17 cellular contexts compared by ENCODE assay signal in genomic region chr22:31508536-31508935, GRCh38.
"Had no signal": no experiment of that assay in that cellular context is flagged by ENCODE, and none has a peak within 500 bp of the region (broad histone marks: within the 10 kb centered on the region; RNA-seq: fewer than 3 reads in every experiment).

No MANE protein-coding gene starts in this region.

- H3K4me3 Mint-ChIP-seq: stimulated activated memory B cell treated with anti-CD40 and anti-IgM and Interleukin-4, amounts not matched to agents 10 μg/mL and 1 μg/mL and 100 μg/mL, for 72 hours had no signal

- FAIRE-seq: keratinocyte, urothelium cell line had no signal

- H3K27me3 Mint-ChIP-seq: stimulated activated memory B cell treated with anti-CD40 and anti-IgM and Interleukin-4, amounts not matched to agents 10 μg/mL and 1 μg/mL and 100 μg/mL, for 72 hours had no signal

- H3K36me3 ChIP-seq: colonic mucosa had no signal

- H3K4me3 ChIP-seq: colonic mucosa, SJSA1, tibial artery had no signal

- H3K27ac Mint-ChIP-seq: stimulated activated memory B cell treated with anti-CD40 and anti-IgM and Interleukin-4, amounts not matched to agents 10 μg/mL and 1 μg/mL and 100 μg/mL, for 72 hours had no signal

- H3K27ac ChIP-seq: colonic mucosa, neutrophil, SJSA1, tibial artery had no signal

- H3K27me3 ChIP-seq: colonic mucosa, neutrophil, SJSA1, tibial artery had no signal

- H3K9me3 ChIP-seq: colonic mucosa, neutrophil, SJSA1, tibial artery had no signal

- H3K4me1 ChIP-seq: colonic mucosa, tibial artery had no signal

- ATAC-seq: esophagus mucosa; left lobe of liver; stimulated activated memory B cell treated with anti-CD40 and anti-IgM and Interleukin-4, amounts not matched to agents 10 μg/mL and 1 μg/mL and 100 μg/mL, for 72 hours had no signal

- H3K9me3 Mint-ChIP-seq: stimulated activated memory B cell treated with anti-CD40 and anti-IgM and Interleukin-4, amounts not matched to agents 10 μg/mL and 1 μg/mL and 100 μg/mL, for 72 hours had no signal

- DNase-seq: activated CD4-positive, alpha-beta T cell treated with anti-CD3 and anti-CD28 coated beads for 1 hour; activated gamma-delta T cell; amniotic stem cell; caudate nucleus; colonic mucosa; retina; stimulated activated CD4-positive, alpha-beta T cell treated with anti-CD3 and anti-CD28 coated beads, Interleukin-12 subunit alpha, Interleukin-12 subunit beta, amount 100 ng/mL, for 4 hours; stimulated activated CD4-positive, alpha-beta T cell treated with anti-CD3 and anti-CD28 coated beads, Interleukin-2, amount 100 ng/mL, for 24 hours; T1000; tibial artery had no signal
